ENCODE assay signal across 1 cellular context in genomic region chr16:71625113-71625850, GRCh38.
TF ChIP-seq lines count a peak whose summit lies in the region.

No MANE protein-coding gene starts in this region.

TF ChIP-seq in A549, 52 proteins besides CTCF, POLR2A, EP300 and RAD21:
- TF ChIP-seq EHF (CRISPR knock-in tag; IDR thresholded peaks at IDR 0.05) (no peak), RFX5 (IDR thresholded peaks at IDR 0.05) (no peak), HOXB13 (CRISPR knock-in tag; IDR thresholded peaks at IDR 0.05; ENCODE audit: low read depth) (no peak), ZNF302 (CRISPR knock-in tag; IDR thresholded peaks at IDR 0.05) (no peak), PHF8 (IDR thresholded peaks at IDR 0.05; ENCODE audit: borderline replicate concordance, low read depth) (no peak), NFE2L2 (conservative IDR thresholded peaks at IDR 0.05; ENCODE audit: low read length) (no peak), BCL3 (IDR thresholded peaks at IDR 0.05) (no peak), USF2 (IDR thresholded peaks at IDR 0.05) (no peak), EHMT2 (IDR thresholded peaks at IDR 0.05; ENCODE audit: low read depth) (no peak), FOSL2 (IDR thresholded peaks at IDR 0.05) (no peak), FOSL2 (CRISPR knock-in tag; IDR thresholded peaks at IDR 0.05) (no peak), NPAS2 (CRISPR knock-in tag; IDR thresholded peaks at IDR 0.05; ENCODE audit: borderline replicate concordance) (no peak), RCOR1 (IDR thresholded peaks at IDR 0.05; ENCODE audit: low read depth, low read length) (no peak), FOSB (CRISPR knock-in tag; IDR thresholded peaks at IDR 0.05) (no peak), JUNB (IDR thresholded peaks at IDR 0.05) (no peak)
